ENCODE assay signal across 8 cellular contexts in the genomic region with DNA sequence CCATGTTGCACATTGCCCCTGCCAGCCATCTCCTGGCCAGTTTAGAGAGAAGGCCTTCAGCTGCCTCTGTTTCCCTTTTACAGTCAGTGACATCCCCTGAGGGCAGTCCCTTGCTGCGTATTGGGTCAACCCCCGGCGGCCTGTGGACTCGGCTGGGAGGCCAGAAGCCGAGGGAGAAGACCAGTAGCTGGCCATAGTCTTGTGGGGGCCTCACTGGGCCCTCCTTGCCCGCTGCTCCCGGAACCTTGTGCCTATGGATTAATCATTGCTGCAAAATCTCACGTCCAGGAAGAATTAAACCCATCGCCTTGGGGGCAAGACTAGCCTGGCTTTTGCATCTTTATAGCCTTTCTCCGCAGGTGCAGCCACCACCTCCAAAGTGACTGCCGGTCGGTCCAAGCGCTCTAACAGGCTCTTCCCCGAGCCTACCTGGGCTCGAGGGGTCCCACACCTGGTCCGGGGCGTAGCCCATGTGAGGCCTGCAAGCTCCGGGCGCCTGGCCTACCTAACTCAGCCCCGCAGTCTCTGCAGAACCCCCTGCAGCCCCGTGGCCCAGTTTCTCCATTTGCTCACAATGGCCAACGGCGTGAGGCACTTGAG. TPM values are rescaled to one million over a fixed set of nuclear protein-coding genes. Genes with fewer than 3 reads are reported as not detected.
A peak's percentile ranks its signal among the peaks of the same experiment; 100 is the strongest.
DNase-seq lines count a peak whose midpoint lies in the region; ATAC-seq and TF ChIP-seq lines count a peak whose summit lies in the region.

No MANE protein-coding gene starts in this region.

- H3K4me1 ChIP-seq in gastroesophageal sphincter = peaks cover 0 to 37% (median 6%) of the 10 kb centered on the region in 3 donors
- H3K4me1 ChIP-seq in skeletal muscle tissue (ENCODE audit: control insufficient read depth in 3 of 3, insufficient read depth in 3 of 3, low read length in 3 of 3) = peaks cover 40 to 59% (median 50%) of the 10 kb centered on the region in 3 donors

- H3K79me2 ChIP-seq in SU-DHL-6 (ENCODE audit: insufficient read depth, low read length) = no peaks in the 10 kb centered on the region

- H3K27ac ChIP-seq in SU-DHL-6 (ENCODE audit: low read depth, low read length) (peak overlapping the region; percentile 45), gastroesophageal sphincter (peak overlapping the region; percentile 47 to 87 (median 86)), skeletal muscle tissue (ENCODE audit: low read depth, low read length) (peak overlapping the region; percentile 31)

- no peak for DNase-seq in NCI-H187 (lab: John Stamatoyannopoulos, UW)
- no peak for DNase-seq in mucosa of gallbladder (ENCODE audit: low spot score)
- no peak for DNase-seq in NCI-H748 treated with DMSO at 0.1 percent for 48 hours (lab: John Stamatoyannopoulos, UW)

- H3K27me3 ChIP-seq in SU-DHL-6 (ENCODE audit: low read length) = no peaks in the 10 kb centered on the region
- peaks cover 2% of the 10 kb centered on the region for H3K27me3 ChIP-seq in gastroesophageal sphincter
- H3K27me3 ChIP-seq in skeletal muscle tissue (ENCODE audit: control insufficient read depth in 3 of 3, insufficient read depth in 3 of 3, low read length in 3 of 3) = no peaks in the 10 kb centered on the region

- H3K4me2 ChIP-seq in SU-DHL-6 (ENCODE audit: low read depth, low read length, poor library complexity, severe bottlenecking) = peak overlapping the region; percentile 79

- no peak for TF ChIP-seq POLR2A in gastroesophageal sphincter (IDR thresholded peaks at IDR 0.05)

- 20% methylated on average over 2 of the region's 23 CpGs; no CpG with 5 or more reads in 1 of the 2 donors for WGBS in gastroesophageal sphincter (ENCODE audit: low coverage in 1 of 2), 2 donors

- TF ChIP-seq CTCF in SU-DHL-6 (IDR thresholded peaks at IDR 0.05; ENCODE audit: insufficient read depth, low read length, poor library complexity, severe bottlenecking) = no peak
- TF ChIP-seq CTCF in gastroesophageal sphincter (IDR thresholded peaks at IDR 0.05) = no peak

- H3K9me2 ChIP-seq in SU-DHL-6 (replicated peaks; ENCODE audit: insufficient read depth, low read length) = no peaks in the 10 kb centered on the region

- H3K9me3 ChIP-seq in SU-DHL-6 (ENCODE audit: insufficient read depth, low read length) (no peaks in the 10 kb centered on the region), gastroesophageal sphincter (no peaks in the 10 kb centered on the region), skeletal muscle tissue (ENCODE audit: control insufficient read depth in 3 of 3, low read length in 3 of 3) (no peaks in the 10 kb centered on the region)

- ATAC-seq in GM19467 (IDR thresholded peaks at IDR 0.05; ENCODE audit: unreplicated experiment) = peak; percentile 2
- ATAC-seq in gastroesophageal sphincter = no peak
- ATAC-seq in HG02852 (IDR thresholded peaks at IDR 0.05; ENCODE audit: unreplicated experiment) = no peak

- H2AFZ ChIP-seq in SU-DHL-6 (ENCODE audit: low read depth, low read length, severe bottlenecking) = peak overlapping the region; percentile 91

- TF ChIP-seq EP300 in gastroesophageal sphincter (IDR thresholded peaks at IDR 0.05) = no peak

- H3F3A ChIP-seq in SU-DHL-6 (ENCODE audit: insufficient read depth) = no peaks in the 10 kb centered on the region

- H3K4me3 ChIP-seq in SU-DHL-6 (ENCODE audit: insufficient read depth, low read length, poor library complexity, severe bottlenecking) = peak overlapping the region; percentile 66
- H3K4me3 ChIP-seq in gastroesophageal sphincter = peak overlapping the region; percentile 62 to 68
- peak overlapping the region; percentile 78 to 89 (median 87) for H3K4me3 ChIP-seq in skeletal muscle tissue (ENCODE audit: low read length in 3 of 3)

- H3K36me3 ChIP-seq in SU-DHL-6 (ENCODE audit: low read length) (no peaks in the 10 kb centered on the region), gastroesophageal sphincter (no peaks in the 10 kb centered on the region), skeletal muscle tissue (ENCODE audit: control insufficient read depth in 3 of 3, insufficient read depth in 3 of 3, low read length in 3 of 3) (no peaks in the 10 kb centered on the region)

- no peaks in the 10 kb centered on the region for H4K20me1 ChIP-seq in SU-DHL-6 (ENCODE audit: low read depth, low read length)

- H3K9ac ChIP-seq in SU-DHL-6 (ENCODE audit: low read length) = peak overlapping the region; percentile 81
- peak overlapping the region; percentile 76 to 89 (median 81) for H3K9ac ChIP-seq in skeletal muscle tissue (ENCODE audit: low read depth in 1 of 3, low read length in 3 of 3)

RNA-seq across cellular contexts. Expression of gene CHAC1, which starts 0.9 kb away (rescaled TPM):
- total RNA-seq in gastroesophageal sphincter (1 to 10 TPM in 3 of 4 donors, under 1 TPM in 1; 0.54 to 1.8 (median 1.5) TPM), skeletal muscle tissue (0.52 TPM), mucosa of gallbladder (2.8 TPM)

RNA-seq across cellular contexts. Expression of gene DLL4, which starts 23.3 kb away (rescaled TPM):
- total RNA-seq in gastroesophageal sphincter (1 to 10 TPM; 1.9 to 9.7 (median 6.4) TPM), skeletal muscle tissue (11.5 TPM), mucosa of gallbladder (7.2 TPM)

RNA-seq across cellular contexts. Expression of gene VPS18, which starts 58.2 kb away (rescaled TPM):
- total RNA-seq in gastroesophageal sphincter (10 to 100 TPM; 24.6 to 36.3 (median 29.9) TPM), skeletal muscle tissue (20.9 TPM), mucosa of gallbladder (42.2 TPM)

Comparison
In these comparisons a context has a peak if more than half of its experiments do, and no peak if none do; other contexts are left out.
1. H3K27ac ChIP-seq: peak in every context shown above with its lines; median percentile 86 in gastroesophageal sphincter; 45 in SU-DHL-6; 31 in skeletal muscle tissue.